22 cellular contexts compared by ENCODE assay signal in the genomic region with DNA sequence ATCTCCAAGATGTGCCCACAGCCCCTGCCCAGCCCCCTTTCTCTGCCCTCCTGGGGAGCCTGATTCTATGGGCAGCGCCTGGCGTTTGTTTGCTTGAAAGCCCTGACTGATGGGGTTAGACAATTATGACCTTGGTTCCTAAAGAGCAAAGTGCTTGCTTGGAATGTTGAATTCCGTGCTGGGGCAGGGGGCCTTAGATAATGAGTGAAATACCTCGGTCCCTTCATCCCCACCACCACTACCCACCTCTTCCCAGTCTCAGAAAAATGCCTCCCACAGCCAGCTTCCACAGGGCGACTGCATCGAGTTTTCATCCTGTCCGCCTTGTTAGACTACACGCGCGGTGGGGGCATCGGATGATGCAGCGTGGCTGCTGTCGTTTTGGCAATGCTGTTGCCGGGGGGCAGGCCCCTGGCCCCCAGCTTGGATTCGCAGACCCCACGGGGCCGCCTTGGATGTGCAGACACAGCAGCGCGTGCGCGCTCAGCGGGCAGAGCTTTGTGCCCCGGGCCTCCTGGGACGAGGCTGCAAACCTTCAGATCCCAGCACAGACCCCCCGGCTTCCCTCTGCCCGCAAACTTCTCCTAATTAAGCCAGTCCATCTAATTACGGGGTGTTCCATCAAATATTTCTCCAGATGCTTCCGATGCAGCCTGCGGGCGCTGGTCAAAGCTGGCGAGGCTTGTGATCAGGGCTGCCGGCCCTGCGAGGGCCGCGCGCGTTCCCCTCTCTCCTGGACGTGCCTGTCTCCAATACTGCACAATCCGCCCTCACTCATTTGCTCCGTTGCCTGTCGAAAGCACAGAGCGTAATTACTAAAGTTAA.
DNase-seq lines count a peak whose midpoint lies in the region; ATAC-seq and TF ChIP-seq lines count a peak whose summit lies in the region.
"Had no signal": no experiment of that assay in that cellular context is flagged by ENCODE, and none has a peak within 500 bp of the region (broad histone marks: within the 10 kb centered on the region; RNA-seq: fewer than 3 reads in every experiment).

No MANE protein-coding gene starts in this region.

- H3K4me1 ChIP-seq in GM23338 (ENCODE audit: insufficient read depth), result peaks cover 39% of the 10 kb centered on the region
- H3K4me1 ChIP-seq in adipocyte (ENCODE audit: control insufficient read depth, insufficient read depth, low read length), result peaks cover 14% of the 10 kb centered on the region
- H3K4me1 ChIP-seq: spleen, upper lobe of left lung had no signal

- no peaks in the 10 kb centered on the region for H4K20me1 ChIP-seq in GM23338 (replicated peaks; ENCODE audit: insufficient read depth)

- peaks cover 4% of the 10 kb centered on the region for H3K27me3 Mint-ChIP-seq in GM23338 (ENCODE audit: insufficient read depth, low read depth, poor library complexity)

- H3K9ac ChIP-seq in adipocyte (ENCODE audit: low read length), result no peak overlapping the region

- H3K36me3 ChIP-seq in GM23338 (ENCODE audit: insufficient read depth) (no peaks in the 10 kb centered on the region), adipocyte (ENCODE audit: control insufficient read depth, insufficient read depth, low read length, severe bottlenecking) (no peaks in the 10 kb centered on the region)
- H3K36me3 ChIP-seq: spleen, upper lobe of left lung had no signal

- peaks cover 38% of the 10 kb centered on the region for H3K4me1 Mint-ChIP-seq in GM23338

- no peak overlapping the region for H3K27ac ChIP-seq in GM23338 (ENCODE audit: low read depth)
- H3K27ac ChIP-seq: spleen, upper lobe of left lung, VCaP had no signal

- H3K9me3 Mint-ChIP-seq in GM23338, result no peaks in the 10 kb centered on the region
- H3K9me3 Mint-ChIP-seq: activated T-cell treated with anti-CD3 and anti-CD28 coated beads, Interleukin-2, amount 50 U/mL, for 24 hours had no signal

- ATAC-seq in GM23338 (peak; percentile 74), sciatic nerve (peak; percentile 67)

- no peak overlapping the region for H3K4me3 ChIP-seq in GM23338
- H3K4me3 ChIP-seq in adipocyte (ENCODE audit: low read length), result peak overlapping the region; percentile 63
- H3K4me3 ChIP-seq: spleen, upper lobe of left lung had no signal

- TF ChIP-seq CTCF in GM23338 (conservative IDR thresholded peaks at IDR 0.05; ENCODE audit: low read depth in 2 of 2) (no peak), GM13976 (IDR thresholded peaks at IDR 0.05; ENCODE audit: borderline replicate concordance, control extremely low read depth, extremely low read depth, insufficient read depth, missing control alignments) (no peak)

- peak overlapping the region; percentile 19; the same call in 1 of the 2 replicates for H3K4me2 ChIP-seq in GM23338

- H3K9me3 ChIP-seq in adipocyte (ENCODE audit: control insufficient read depth, low read length), result no peaks in the 10 kb centered on the region
- H3K9me3 ChIP-seq: spleen, upper lobe of left lung had no signal

- no peaks in the 10 kb centered on the region for H3K79me2 ChIP-seq in GM23338 (replicated peaks; ENCODE audit: insufficient read depth)

- in situ Hi-C loops in GM13976 (cut with MboI; ENCODE audit: low sequenced_read_pairs, unreplicated experiment), result no loop called here

- peak; percentile 17 for DNase-seq in GM23338 (ENCODE audit: low spot score)
- DNase-seq in adipocyte (ENCODE audit: low read depth), result peak; percentile 0
- peak; percentile 40 for DNase-seq in left kidney (ENCODE audit: low read depth, low spot score)
- no peak for DNase-seq in sciatic nerve (ENCODE audit: low spot score)
- no peak for DNase-seq in GM13976 (ENCODE audit: low spot score)
- DNase-seq in stimulated activated CD4-positive, alpha-beta T cell treated with anti-CD3 and anti-CD28 coated beads, Interleukin-15, amount 100 ng/mL, for 24 hours, result no peak
- DNase-seq in SIG-M5 (lab: John Stamatoyannopoulos, UW), result no peak
- DNase-seq: activated CD4-positive, alpha-beta T cell treated with anti-CD3 and anti-CD28 coated beads for 48 hours; activated gamma-delta T cell; activated T-cell treated with anti-CD3 and anti-CD28 coated beads, Interleukin-2, amount 50 U/mL, for 24 hours; C1 segment of cervical spinal cord; DMS79 treated with DMSO at 0.1 percent for 48 hours; mesendoderm; NCI-H1417 treated with DMSO at 0.1 percent for 48 hours; NCI-H2081 treated with DMSO at 0.1 percent for 48 hours; NCI-H345; NCI-H82; nucleus accumbens; spleen; stimulated activated CD4-positive, alpha-beta T cell treated with anti-CD3 and anti-CD28 coated beads, Interleukin-2, amount 100 ng/mL, for 48 hours had no signal

- no peak overlapping the region; the same call in 2 of the 3 replicates for H3K4me3 Mint-ChIP-seq in GM23338
- H3K4me3 Mint-ChIP-seq: activated T-cell treated with anti-CD3 and anti-CD28 coated beads, Interleukin-2, amount 50 U/mL, for 24 hours had no signal

- H3K36me3 Mint-ChIP-seq in GM23338 (ENCODE audit: low read depth), result no peaks in the 10 kb centered on the region

- peaks cover 22% of the 10 kb centered on the region for H3K9me2 ChIP-seq in GM23338 (ENCODE audit: insufficient read depth)

- H2AFZ ChIP-seq in GM23338, result peak overlapping the region; percentile 91

- H3K27me3 ChIP-seq in GM23338 (ENCODE audit: insufficient read depth), result no peaks in the 10 kb centered on the region
- H3K27me3 ChIP-seq in adipocyte (replicated peaks; ENCODE audit: control insufficient read depth, insufficient read depth, low read length), result peaks cover 37% of the 10 kb centered on the region

- H3F3A ChIP-seq in GM23338 (replicated peaks; ENCODE audit: low read depth), result no peaks in the 10 kb centered on the region

- no peak overlapping the region for H3K27ac Mint-ChIP-seq in GM23338
- H3K27ac Mint-ChIP-seq: activated T-cell treated with anti-CD3 and anti-CD28 coated beads, Interleukin-2, amount 50 U/mL, for 24 hours had no signal

- intact Hi-C loops in sciatic nerve (cut with DNase I), result no loop called here

TF ChIP-seq in GM23338, 12 proteins besides CTCF, POLR2A, EP300 and RAD21 (continues in another document):
- no peak for TF ChIP-seq POLR2AphosphoS5 (IDR thresholded peaks at IDR 0.05; ENCODE audit: low read depth)
- TF ChIP-seq, protein P1, sequence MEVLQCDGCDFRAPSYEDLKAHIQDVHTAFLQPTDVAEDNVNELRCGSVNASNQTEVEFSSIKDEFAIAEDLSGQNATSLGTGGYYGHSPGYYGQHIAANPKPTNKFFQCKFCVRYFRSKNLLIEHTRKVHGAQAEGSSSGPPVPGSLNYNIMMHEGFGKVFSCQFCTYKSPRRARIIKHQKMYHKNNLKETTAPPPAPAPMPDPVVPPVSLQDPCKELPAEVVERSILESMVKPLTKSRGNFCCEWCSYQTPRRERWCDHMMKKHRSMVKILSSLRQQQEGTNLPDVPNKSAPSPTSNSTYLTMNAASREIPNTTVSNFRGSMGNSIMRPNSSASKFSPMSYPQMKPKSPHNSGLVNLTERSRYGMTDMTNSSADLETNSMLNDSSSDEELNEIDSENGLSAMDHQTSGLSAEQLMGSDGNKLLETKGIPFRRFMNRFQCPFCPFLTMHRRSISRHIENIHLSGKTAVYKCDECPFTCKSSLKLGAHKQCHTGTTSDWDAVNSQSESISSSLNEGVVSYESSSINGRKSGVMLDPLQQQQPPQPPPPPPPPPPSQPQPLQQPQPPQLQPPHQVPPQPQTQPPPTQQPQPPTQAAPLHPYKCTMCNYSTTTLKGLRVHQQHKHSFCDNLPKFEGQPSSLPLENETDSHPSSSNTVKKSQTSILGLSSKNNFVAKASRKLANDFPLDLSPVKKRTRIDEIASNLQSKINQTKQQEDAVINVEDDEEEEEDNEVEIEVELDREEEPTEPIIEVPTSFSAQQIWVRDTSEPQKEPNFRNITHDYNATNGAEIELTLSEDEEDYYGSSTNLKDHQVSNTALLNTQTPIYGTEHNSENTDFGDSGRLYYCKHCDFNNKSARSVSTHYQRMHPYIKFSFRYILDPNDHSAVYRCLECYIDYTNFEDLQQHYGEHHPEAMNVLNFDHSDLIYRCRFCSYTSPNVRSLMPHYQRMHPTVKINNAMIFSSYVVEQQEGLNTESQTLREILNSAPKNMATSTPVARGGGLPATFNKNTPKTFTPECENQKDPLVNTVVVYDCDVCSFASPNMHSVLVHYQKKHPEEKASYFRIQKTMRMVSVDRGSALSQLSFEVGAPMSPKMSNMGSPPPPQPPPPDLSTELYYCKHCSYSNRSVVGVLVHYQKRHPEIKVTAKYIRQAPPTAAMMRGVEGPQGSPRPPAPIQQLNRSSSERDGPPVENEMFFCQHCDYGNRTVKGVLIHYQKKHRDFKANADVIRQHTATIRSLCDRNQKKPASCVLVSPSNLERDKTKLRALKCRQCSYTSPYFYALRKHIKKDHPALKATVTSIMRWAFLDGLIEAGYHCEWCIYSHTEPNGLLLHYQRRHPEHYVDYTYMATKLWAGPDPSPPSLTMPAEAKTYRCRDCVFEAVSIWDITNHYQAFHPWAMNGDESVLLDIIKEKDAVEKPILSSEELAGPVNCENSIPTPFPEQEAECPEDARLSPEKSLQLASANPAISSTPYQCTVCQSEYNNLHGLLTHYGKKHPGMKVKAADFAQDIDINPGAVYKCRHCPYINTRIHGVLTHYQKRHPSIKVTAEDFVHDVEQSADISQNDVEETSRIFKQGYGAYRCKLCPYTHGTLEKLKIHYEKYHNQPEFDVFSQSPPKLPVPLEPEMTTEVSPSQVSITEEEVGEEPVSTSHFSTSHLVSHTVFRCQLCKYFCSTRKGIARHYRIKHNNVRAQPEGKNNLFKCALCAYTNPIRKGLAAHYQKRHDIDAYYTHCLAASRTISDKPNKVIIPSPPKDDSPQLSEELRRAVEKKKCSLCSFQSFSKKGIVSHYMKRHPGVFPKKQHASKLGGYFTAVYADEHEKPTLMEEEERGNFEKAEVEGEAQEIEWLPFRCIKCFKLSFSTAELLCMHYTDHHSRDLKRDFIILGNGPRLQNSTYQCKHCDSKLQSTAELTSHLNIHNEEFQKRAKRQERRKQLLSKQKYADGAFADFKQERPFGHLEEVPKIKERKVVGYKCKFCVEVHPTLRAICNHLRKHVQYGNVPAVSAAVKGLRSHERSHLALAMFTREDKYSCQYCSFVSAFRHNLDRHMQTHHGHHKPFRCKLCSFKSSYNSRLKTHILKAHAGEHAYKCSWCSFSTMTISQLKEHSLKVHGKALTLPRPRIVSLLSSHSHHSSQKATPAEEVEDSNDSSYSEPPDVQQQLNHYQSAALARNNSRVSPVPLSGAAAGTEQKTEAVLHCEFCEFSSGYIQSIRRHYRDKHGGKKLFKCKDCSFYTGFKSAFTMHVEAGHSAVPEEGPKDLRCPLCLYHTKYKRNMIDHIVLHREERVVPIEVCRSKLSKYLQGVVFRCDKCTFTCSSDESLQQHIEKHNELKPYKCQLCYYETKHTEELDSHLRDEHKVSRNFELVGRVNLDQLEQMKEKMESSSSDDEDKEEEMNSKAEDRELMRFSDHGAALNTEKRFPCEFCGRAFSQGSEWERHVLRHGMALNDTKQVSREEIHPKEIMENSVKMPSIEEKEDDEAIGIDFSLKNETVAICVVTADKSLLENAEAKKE (CRISPR knock-in tag; IDR thresholded peaks at IDR 0.05), result no peak

Comparison
In these comparisons a context has a peak if more than half of its experiments do, and no peak if none do; other contexts are left out.
1. DNase-seq: peak in GM23338 (single experiment), adipocyte (single experiment) and left kidney (single experiment); none in sciatic nerve (single experiment), GM13976 (single experiment), stimulated activated CD4-positive, alpha-beta T cell treated with anti-CD3 and anti-CD28 coated beads, Interleukin-15, amount 100 ng/mL, for 24 hours (single experiment) and SIG-M5 (single experiment).